Comparison of ENCODE assay signal across 1 cellular context in the genomic region with DNA sequence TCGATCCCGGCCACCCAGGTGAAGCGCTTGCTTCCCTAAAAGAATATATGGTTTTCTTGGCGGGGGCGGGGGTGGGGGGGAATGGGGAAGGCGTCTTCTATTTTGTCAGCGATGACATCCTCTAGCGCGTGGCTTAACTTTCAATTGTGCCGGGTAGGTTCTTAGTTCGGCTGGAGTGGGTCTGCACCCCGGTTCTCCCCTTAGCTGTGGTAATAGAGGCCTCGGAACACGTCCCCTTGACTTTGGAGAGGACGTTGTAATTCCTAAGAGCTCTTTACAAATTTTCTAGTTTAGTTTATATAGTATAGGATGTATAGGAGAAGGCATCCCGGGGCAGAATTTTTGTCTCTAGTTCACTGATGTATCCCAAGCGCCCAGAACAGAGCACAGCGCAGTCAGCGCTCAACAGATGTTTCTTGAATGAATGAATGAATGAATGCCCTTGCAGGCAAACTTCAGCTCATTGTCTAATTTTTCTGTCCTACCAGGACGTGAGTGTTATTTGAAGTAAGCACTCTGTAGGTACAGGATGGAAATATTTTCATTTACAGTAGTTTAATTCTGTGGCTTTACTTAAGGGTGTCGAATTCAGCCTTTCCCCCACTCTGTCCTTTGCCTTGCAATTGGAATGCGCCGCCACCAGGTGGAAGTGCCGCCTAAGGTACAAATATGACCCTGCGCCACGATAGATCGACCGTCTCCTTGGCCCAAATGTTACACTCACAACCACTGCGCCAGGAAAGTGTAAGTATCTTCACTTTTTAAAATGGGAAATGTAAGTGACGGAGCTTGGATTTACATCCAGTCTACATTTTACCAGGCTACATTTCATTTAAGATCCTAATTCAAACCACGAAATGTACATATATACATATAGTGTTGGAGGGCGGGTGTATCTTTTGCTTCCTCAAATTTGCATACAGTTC.
TF ChIP-seq lines count a peak whose summit lies in the region.

No MANE protein-coding gene starts in this region.

TF ChIP-seq in K562, 482 proteins besides CTCF, POLR2A, EP300 and RAD21 (continued from another document and continues in another):
- TF ChIP-seq, protein P1, sequence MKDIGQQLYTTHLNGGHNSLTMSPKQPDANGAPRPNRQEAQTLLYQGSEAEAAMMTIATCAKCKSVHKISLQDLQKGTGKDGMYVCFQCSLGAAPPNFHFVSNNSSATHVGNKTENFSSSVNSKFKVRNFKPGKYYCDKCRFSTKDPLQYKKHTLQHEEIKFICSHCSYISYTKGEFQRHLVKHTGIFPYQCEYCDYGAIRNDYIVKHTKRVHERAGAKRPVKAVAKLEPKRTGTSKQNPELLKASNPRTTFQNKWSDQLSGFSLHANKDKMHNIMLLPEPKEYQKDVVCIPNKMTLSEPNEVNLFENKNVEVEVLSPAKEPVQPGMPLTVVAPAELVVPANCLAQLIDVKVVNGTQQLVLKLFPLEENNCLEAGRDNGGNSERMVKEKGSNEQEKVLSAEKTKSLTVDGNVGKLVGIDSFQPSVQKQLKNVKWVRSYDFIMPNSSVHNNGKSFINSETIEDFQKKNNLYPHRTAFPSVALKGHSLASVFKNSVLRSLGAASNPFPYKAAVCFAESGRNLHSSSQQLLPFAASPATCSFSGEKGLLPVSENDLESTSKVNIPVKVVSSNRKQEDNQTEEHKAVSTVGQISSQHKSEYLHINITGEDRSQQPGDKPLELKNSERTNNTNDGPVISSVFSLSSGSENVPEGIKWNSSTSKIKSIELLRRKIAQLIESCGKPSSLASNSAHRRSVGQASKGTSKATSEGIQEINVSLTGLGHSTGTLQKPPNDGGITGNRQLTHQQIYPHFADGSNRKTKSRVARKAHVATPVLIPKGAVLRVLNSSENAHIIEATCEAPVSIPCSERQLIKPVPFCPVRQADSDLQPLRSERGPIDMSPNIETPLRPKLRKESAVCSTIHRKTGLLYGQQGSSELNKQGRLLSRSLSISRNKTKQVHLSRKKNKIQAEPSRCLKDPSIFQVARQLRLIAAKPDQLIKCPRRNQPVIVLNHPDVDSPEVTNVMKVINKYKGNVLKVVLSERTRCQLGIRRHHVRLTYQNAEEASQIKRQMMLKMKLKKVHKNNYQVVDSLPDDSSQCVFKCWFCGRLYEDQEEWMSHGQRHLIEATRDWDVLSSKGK (CRISPR knock-in tag; IDR thresholded peaks at IDR 0.05), result no peak
- TF ChIP-seq MCM5 (IDR thresholded peaks at IDR 0.05; ENCODE audit: low read depth) (no peak), ZNF311 (CRISPR knock-in tag; IDR thresholded peaks at IDR 0.05) (no peak), TCF7L2 (IDR thresholded peaks at IDR 0.05; ENCODE audit: low read depth, low read length) (no peak), L3MBTL2 (IDR thresholded peaks at IDR 0.05) (peak; percentile 50), HDAC6 (IDR thresholded peaks at IDR 0.05; ENCODE audit: low read depth, low read length) (no peak), ZBTB1 (CRISPR knock-in tag; IDR thresholded peaks at IDR 0.05; ENCODE audit: borderline replicate concordance, low read depth) (no peak), MBD2 (IDR thresholded peaks at IDR 0.05; ENCODE audit: borderline replicate concordance, low read depth) (no peak), HOXB6 (CRISPR knock-in tag; IDR thresholded peaks at IDR 0.05; ENCODE audit: borderline replicate concordance) (no peak), BRD9 (IDR thresholded peaks at IDR 0.05; ENCODE audit: low read depth, partially characterized antibody) (peak; percentile 51), SMARCB1 (IDR thresholded peaks at IDR 0.05; ENCODE audit: insufficient read length, low read depth) (no peak), HMG20B (CRISPR knock-in tag; IDR thresholded peaks at IDR 0.05) (no peak), SRSF3 (IDR thresholded peaks at IDR 0.05; ENCODE audit: insufficient read depth, low read length) (no peak), TARDBP (IDR thresholded peaks at IDR 0.05) (0 out of 2 replicates have a peak, but pooled peaks have one; percentile 34), NR4A1 (CRISPR knock-in tag; IDR thresholded peaks at IDR 0.05) (no peak), NR4A1 (tag; IDR thresholded peaks at IDR 0.05) (no peak), CTBP1 (IDR thresholded peaks at IDR 0.05; ENCODE audit: borderline replicate concordance) (peak; percentile 38; the same call in 1 of the 2 replicates), FOXP1 (CRISPR knock-in tag; IDR thresholded peaks at IDR 0.05) (no peak), ZFX (CRISPR knock-in tag; IDR thresholded peaks at IDR 0.05) (no peak), NFYB (IDR thresholded peaks at IDR 0.05; ENCODE audit: extremely low read depth, insufficient read length) (no peak), RBM25 (IDR thresholded peaks at IDR 0.05; ENCODE audit: low read depth, low read length, severe bottlenecking) (no peak), ZNF232 (CRISPR knock-in tag; IDR thresholded peaks at IDR 0.05) (no peak)
- TF ChIP-seq, protein P2, sequence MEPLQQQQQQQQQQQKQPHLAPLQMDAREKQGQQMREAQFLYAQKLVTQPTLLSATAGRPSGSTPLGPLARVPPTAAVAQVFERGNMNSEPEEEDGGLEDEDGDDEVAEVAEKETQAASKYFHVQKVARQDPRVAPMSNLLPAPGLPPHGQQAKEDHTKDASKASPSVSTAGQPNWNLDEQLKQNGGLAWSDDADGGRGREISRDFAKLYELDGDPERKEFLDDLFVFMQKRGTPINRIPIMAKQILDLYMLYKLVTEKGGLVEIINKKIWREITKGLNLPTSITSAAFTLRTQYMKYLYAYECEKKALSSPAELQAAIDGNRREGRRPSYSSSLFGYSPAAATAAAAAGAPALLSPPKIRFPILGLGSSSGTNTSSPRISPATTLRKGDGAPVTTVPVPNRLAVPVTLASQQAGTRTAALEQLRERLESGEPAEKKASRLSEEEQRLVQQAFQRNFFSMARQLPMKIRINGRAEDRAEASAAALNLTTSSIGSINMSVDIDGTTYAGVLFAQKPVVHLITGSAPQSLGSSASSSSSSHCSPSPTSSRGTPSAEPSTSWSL (CRISPR knock-in tag; IDR thresholded peaks at IDR 0.05; ENCODE audit: borderline replicate concordance), result no peak
- TF ChIP-seq, protein P3, sequence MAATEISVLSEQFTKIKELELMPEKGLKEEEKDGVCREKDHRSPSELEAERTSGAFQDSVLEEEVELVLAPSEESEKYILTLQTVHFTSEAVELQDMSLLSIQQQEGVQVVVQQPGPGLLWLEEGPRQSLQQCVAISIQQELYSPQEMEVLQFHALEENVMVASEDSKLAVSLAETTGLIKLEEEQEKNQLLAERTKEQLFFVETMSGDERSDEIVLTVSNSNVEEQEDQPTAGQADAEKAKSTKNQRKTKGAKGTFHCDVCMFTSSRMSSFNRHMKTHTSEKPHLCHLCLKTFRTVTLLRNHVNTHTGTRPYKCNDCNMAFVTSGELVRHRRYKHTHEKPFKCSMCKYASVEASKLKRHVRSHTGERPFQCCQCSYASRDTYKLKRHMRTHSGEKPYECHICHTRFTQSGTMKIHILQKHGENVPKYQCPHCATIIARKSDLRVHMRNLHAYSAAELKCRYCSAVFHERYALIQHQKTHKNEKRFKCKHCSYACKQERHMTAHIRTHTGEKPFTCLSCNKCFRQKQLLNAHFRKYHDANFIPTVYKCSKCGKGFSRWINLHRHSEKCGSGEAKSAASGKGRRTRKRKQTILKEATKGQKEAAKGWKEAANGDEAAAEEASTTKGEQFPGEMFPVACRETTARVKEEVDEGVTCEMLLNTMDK (IDR thresholded peaks at IDR 0.05; ENCODE audit: borderline replicate concordance, insufficient read depth, low read depth, low read length, poor library complexity, severe bottlenecking), result no peak
- TF ChIP-seq, protein P4, sequence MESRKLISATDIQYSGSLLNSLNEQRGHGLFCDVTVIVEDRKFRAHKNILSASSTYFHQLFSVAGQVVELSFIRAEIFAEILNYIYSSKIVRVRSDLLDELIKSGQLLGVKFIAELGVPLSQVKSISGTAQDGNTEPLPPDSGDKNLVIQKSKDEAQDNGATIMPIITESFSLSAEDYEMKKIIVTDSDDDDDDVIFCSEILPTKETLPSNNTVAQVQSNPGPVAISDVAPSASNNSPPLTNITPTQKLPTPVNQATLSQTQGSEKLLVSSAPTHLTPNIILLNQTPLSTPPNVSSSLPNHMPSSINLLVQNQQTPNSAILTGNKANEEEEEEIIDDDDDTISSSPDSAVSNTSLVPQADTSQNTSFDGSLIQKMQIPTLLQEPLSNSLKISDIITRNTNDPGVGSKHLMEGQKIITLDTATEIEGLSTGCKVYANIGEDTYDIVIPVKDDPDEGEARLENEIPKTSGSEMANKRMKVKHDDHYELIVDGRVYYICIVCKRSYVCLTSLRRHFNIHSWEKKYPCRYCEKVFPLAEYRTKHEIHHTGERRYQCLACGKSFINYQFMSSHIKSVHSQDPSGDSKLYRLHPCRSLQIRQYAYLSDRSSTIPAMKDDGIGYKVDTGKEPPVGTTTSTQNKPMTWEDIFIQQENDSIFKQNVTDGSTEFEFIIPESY (CRISPR knock-in tag; IDR thresholded peaks at IDR 0.05), result 0 out of 2 replicates have a peak, but pooled peaks have one; percentile 18
- TF ChIP-seq, protein P5, sequence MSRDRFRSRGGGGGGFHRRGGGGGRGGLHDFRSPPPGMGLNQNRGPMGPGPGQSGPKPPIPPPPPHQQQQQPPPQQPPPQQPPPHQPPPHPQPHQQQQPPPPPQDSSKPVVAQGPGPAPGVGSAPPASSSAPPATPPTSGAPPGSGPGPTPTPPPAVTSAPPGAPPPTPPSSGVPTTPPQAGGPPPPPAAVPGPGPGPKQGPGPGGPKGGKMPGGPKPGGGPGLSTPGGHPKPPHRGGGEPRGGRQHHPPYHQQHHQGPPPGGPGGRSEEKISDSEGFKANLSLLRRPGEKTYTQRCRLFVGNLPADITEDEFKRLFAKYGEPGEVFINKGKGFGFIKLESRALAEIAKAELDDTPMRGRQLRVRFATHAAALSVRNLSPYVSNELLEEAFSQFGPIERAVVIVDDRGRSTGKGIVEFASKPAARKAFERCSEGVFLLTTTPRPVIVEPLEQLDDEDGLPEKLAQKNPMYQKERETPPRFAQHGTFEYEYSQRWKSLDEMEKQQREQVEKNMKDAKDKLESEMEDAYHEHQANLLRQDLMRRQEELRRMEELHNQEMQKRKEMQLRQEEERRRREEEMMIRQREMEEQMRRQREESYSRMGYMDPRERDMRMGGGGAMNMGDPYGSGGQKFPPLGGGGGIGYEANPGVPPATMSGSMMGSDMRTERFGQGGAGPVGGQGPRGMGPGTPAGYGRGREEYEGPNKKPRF (IDR thresholded peaks at IDR 0.05; ENCODE audit: low read depth, low read length), result no peak
- TF ChIP-seq, protein P6, sequence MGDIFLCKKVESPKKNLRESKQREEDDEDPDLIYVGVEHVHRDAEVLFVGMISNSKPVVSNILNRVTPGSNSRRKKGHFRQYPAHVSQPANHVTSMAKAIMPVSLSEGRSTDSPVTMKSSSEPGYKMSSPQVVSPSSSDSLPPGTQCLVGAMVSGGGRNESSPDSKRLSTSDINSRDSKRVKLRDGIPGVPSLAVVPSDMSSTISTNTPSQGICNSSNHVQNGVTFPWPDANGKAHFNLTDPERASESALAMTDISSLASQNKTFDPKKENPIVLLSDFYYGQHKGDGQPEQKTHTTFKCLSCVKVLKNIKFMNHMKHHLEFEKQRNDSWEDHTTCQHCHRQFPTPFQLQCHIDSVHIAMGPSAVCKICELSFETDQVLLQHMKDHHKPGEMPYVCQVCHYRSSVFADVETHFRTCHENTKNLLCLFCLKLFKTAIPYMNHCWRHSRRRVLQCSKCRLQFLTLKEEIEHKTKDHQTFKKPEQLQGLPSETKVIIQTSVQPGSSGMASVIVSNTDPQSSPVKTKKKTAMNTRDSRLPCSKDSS (IDR thresholded peaks at IDR 0.05; ENCODE audit: low read depth, partially characterized antibody), result no peak
- TF ChIP-seq, protein P7, sequence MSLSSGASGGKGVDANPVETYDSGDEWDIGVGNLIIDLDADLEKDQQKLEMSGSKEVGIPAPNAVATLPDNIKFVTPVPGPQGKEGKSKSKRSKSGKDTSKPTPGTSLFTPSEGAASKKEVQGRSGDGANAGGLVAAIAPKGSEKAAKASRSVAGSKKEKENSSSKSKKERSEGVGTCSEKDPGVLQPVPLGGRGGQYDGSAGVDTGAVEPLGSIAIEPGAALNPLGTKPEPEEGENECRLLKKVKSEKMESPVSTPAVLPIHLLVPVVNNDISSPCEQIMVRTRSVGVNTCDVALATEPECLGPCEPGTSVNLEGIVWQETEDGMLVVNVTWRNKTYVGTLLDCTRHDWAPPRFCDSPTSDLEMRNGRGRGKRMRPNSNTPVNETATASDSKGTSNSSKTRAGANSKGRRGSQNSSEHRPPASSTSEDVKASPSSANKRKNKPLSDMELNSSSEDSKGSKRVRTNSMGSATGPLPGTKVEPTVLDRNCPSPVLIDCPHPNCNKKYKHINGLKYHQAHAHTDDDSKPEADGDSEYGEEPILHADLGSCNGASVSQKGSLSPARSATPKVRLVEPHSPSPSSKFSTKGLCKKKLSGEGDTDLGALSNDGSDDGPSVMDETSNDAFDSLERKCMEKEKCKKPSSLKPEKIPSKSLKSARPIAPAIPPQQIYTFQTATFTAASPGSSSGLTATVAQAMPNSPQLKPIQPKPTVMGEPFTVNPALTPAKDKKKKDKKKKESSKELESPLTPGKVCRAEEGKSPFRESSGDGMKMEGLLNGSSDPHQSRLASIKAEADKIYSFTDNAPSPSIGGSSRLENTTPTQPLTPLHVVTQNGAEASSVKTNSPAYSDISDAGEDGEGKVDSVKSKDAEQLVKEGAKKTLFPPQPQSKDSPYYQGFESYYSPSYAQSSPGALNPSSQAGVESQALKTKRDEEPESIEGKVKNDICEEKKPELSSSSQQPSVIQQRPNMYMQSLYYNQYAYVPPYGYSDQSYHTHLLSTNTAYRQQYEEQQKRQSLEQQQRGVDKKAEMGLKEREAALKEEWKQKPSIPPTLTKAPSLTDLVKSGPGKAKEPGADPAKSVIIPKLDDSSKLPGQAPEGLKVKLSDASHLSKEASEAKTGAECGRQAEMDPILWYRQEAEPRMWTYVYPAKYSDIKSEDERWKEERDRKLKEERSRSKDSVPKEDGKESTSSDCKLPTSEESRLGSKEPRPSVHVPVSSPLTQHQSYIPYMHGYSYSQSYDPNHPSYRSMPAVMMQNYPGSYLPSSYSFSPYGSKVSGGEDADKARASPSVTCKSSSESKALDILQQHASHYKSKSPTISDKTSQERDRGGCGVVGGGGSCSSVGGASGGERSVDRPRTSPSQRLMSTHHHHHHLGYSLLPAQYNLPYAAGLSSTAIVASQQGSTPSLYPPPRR (CRISPR knock-in tag; IDR thresholded peaks at IDR 0.05; ENCODE audit: borderline replicate concordance), result no peak
- TF ChIP-seq, protein P8, sequence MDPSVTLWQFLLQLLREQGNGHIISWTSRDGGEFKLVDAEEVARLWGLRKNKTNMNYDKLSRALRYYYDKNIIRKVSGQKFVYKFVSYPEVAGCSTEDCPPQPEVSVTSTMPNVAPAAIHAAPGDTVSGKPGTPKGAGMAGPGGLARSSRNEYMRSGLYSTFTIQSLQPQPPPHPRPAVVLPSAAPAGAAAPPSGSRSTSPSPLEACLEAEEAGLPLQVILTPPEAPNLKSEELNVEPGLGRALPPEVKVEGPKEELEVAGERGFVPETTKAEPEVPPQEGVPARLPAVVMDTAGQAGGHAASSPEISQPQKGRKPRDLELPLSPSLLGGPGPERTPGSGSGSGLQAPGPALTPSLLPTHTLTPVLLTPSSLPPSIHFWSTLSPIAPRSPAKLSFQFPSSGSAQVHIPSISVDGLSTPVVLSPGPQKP (CRISPR knock-in tag; IDR thresholded peaks at IDR 0.05), result no peak
